12 cellular contexts compared by ENCODE assay signal in genomic region chr1:150610576-150610975, GRCh38. TPM values are rescaled to one million over a fixed set of nuclear protein-coding genes. Genes with fewer than 3 reads are reported as not detected.
DNase-seq lines count a peak whose midpoint lies in the region; ATAC-seq and TF ChIP-seq lines count a peak whose summit lies in the region.
"Had no signal": no experiment of that assay in that cellular context is flagged by ENCODE, and none has a peak within 500 bp of the region (broad histone marks: within the 10 kb centered on the region; RNA-seq: fewer than 3 reads in every experiment).

No MANE protein-coding gene starts in this region.

- H3K9me2 ChIP-seq in PC-9 (ENCODE audit: insufficient read depth) = no peaks in the 10 kb centered on the region
- H3K9me2 ChIP-seq: SK-N-SH had no signal

- H3K9me3 ChIP-seq in PC-9 (ENCODE audit: insufficient read depth, low read depth) (no peaks in the 10 kb centered on the region), endodermal cell (ENCODE audit: control insufficient read depth, low read length) (no peaks in the 10 kb centered on the region), trophoblast cell (ENCODE audit: insufficient read depth, low read depth, low read length) (peaks cover 2% of the 10 kb centered on the region)
- H3K9me3 ChIP-seq: Caco-2, SK-N-SH had no signal

- no peak overlapping the region for H4K8ac ChIP-seq in trophoblast cell (ENCODE audit: low read depth, low read length)

- H3K9me3 Mint-ChIP-seq in CD14-positive monocyte (peaks cover 0 to 5% (median 0%) of the 10 kb centered on the region in 7 donors), endodermal cell (no peaks in the 10 kb centered on the region)

- peak overlapping the region; percentile 97 to 100 (median 100) for H3K27ac Mint-ChIP-seq in CD14-positive monocyte
- H3K27ac Mint-ChIP-seq in endodermal cell = no peak overlapping the region

- no peak overlapping the region for H3K18ac ChIP-seq in trophoblast cell (ENCODE audit: low read length)

- H4K91ac ChIP-seq in trophoblast cell (ENCODE audit: low read depth, low read length) = peak overlapping the region; percentile 19

- H3K27me3 Mint-ChIP-seq in CD14-positive monocyte (ENCODE audit: low read depth in 3 of 3) = peaks cover 0 to 7% (median 3%) of the 10 kb centered on the region in 3 donors
- no peaks in the 10 kb centered on the region for H3K27me3 Mint-ChIP-seq in endodermal cell (ENCODE audit: insufficient read depth)

- no peaks in the 10 kb centered on the region for H4K20me1 ChIP-seq in PC-9 (ENCODE audit: insufficient read depth)

- H3K36me3 ChIP-seq in PC-9 (ENCODE audit: low read depth) (peaks cover 8% of the 10 kb centered on the region; the same call in 1 of the 2 replicates), endodermal cell (ENCODE audit: control insufficient read depth, insufficient read depth, low read length) (peaks cover 63% of the 10 kb centered on the region), trophoblast cell (ENCODE audit: control insufficient read depth in 1 of 2, insufficient read depth in 2 of 2, low read length in 2 of 2) (peaks cover 3 to 7% of the 10 kb centered on the region in 2 experiments)

- BruUV-seq in PC-9 (replicated peaks; lab: Mats Ljungman, UMichigan) = no TSS peak

- WGBS in endodermal cell (ENCODE audit: insufficient coverage in 1 of 2, insufficient read length in 1 of 2), 2 experiments = 100% methylated on average over 1 to 4 of the region's 4 CpGs
- WGBS in trophoblast cell (ENCODE audit: extremely low coverage, insufficient coverage, insufficient read length) = no CpG with 5 or more reads among the region's 4 CpGs

- H3K9ac ChIP-seq in endodermal cell (ENCODE audit: extremely low read depth, low read length, poor library complexity, severe bottlenecking) (no peak overlapping the region), trophoblast cell (ENCODE audit: low read length) (no peak overlapping the region)

- H2AFZ ChIP-seq in PC-9 (no peak overlapping the region), trophoblast cell (ENCODE audit: insufficient read depth, low read length, poor library complexity) (no peak overlapping the region)

- H3K4me3 Mint-ChIP-seq in CD14-positive monocyte (no peak overlapping the region), endodermal cell (no peak overlapping the region)

- H3K4me1 ChIP-seq in PC-9 (replicated peaks; ENCODE audit: insufficient read depth) = peaks cover 57% of the 10 kb centered on the region
- peaks cover 4% of the 10 kb centered on the region for H3K4me1 ChIP-seq in endodermal cell (ENCODE audit: control insufficient read depth, insufficient read depth, low read length)
- H3K4me1 ChIP-seq in trophoblast cell (ENCODE audit: control insufficient read depth in 1 of 2, insufficient read depth in 2 of 2, low read length in 2 of 2) = peaks cover 6 to 13% of the 10 kb centered on the region in 2 experiments

- H3K79me1 ChIP-seq in trophoblast cell (ENCODE audit: low read length) = peaks cover 8% of the 10 kb centered on the region

- H3K36me3 Mint-ChIP-seq in CD14-positive monocyte (peaks cover 6 to 7% of the 10 kb centered on the region in 2 donors), endodermal cell (ENCODE audit: low read depth) (peaks cover 54% of the 10 kb centered on the region)

- CTCF ChIA-PET in PC-9 (lab: Charles Lee) = no interaction called here

- H3K14ac ChIP-seq in trophoblast cell (ENCODE audit: low read length) = no peak overlapping the region

- peaks cover 67% of the 10 kb centered on the region for H3F3A ChIP-seq in PC-9 (ENCODE audit: insufficient read depth, low read depth)

- TF ChIP-seq CTCF in CD14-positive monocyte (IDR thresholded peaks at IDR 0.05) (no peak), PC-9 (conservative IDR thresholded peaks at IDR 0.05) (no peak), endodermal cell (conservative IDR thresholded peaks at IDR 0.05) (no peak)

- no peak overlapping the region for H3K23ac ChIP-seq in trophoblast cell (ENCODE audit: low read length)

- H2BK120ac ChIP-seq in trophoblast cell (ENCODE audit: insufficient read depth, low read length, poor library complexity) = no peak overlapping the region

- H3K27ac ChIP-seq in PC-9 (peak overlapping the region; percentile 97), endodermal cell (ENCODE audit: low read depth, low read length) (no peak overlapping the region), trophoblast cell (ENCODE audit: low read depth, low read length) (no peak overlapping the region)

- DNase-seq in CD14-positive monocyte (ENCODE audit: low spot score) = no peak
- DNase-seq in PC-9 = no peak
- DNase-seq in endodermal cell = peak; percentile 29
- DNase-seq in trophoblast cell = no peak
- DNase-seq in SW480 (ENCODE audit: low spot score) = no peak
- DNase-seq in stimulated activated CD4-positive, alpha-beta T cell treated with anti-CD3 and anti-CD28 coated beads, Interleukin-12 subunit alpha, Interleukin-12 subunit beta, amount 100 ng/mL, for 4 hours = no peak
- DNase-seq: Caco-2, erythroblast, NCI-H1436, SK-N-SH had no signal

- H3K4me3 ChIP-seq in PC-9 (no peak overlapping the region), endodermal cell (ENCODE audit: low read length) (no peak overlapping the region), trophoblast cell (ENCODE audit: low read depth, low read length) (no peak overlapping the region)

- intact Hi-C loops in CD14-positive monocyte (cut with micrococcal nuclease) = loop anchor here (2.0 to 5.0 kb wide), 2 partner anchors 18 to 33 kb away; partner anchors contain the start of genes ENSA (in 1 of the 2) and MCL1 (in 1 of the 2)
- intact Hi-C loops in PC-9 (cut with micrococcal nuclease; ENCODE audit: unreplicated experiment) = loop anchor here (2.0 to 5.0 kb wide), 2 partner anchors 32 to 48 kb away; partner anchors contain the start of gene MCL1

- H3K27me3 ChIP-seq in PC-9 (ENCODE audit: insufficient read depth, low read depth) (no peaks in the 10 kb centered on the region), endodermal cell (ENCODE audit: control insufficient read depth, insufficient read depth, low read length, poor library complexity, severe bottlenecking) (no peaks in the 10 kb centered on the region), trophoblast cell (ENCODE audit: insufficient read depth, low read length) (no peaks in the 10 kb centered on the region)

- peaks cover 61% of the 10 kb centered on the region for H3K4me1 Mint-ChIP-seq in CD14-positive monocyte
- peaks cover 4% of the 10 kb centered on the region for H3K4me1 Mint-ChIP-seq in endodermal cell

- H2AK5ac ChIP-seq in trophoblast cell (ENCODE audit: low read length) = peak overlapping the region; percentile 72

- ATAC-seq in esophagus mucosa (no peak), HG02970 (IDR thresholded peaks at IDR 0.05; ENCODE audit: low FRiP score, unreplicated experiment) (no peak)

- H4K12ac ChIP-seq in trophoblast cell (ENCODE audit: low read depth, low read length) = no peak overlapping the region

- no peak overlapping the region for H2BK12ac ChIP-seq in trophoblast cell (ENCODE audit: low read length)

- H3K79me2 ChIP-seq in PC-9 (ENCODE audit: low read depth) (peaks cover 49% of the 10 kb centered on the region), trophoblast cell (ENCODE audit: control insufficient read depth, insufficient read depth, low read length, poor library complexity) (no peaks in the 10 kb centered on the region)

- no peak overlapping the region for H2BK5ac ChIP-seq in trophoblast cell (ENCODE audit: low read depth, low read length, poor library complexity)

- H3K4ac ChIP-seq in trophoblast cell (ENCODE audit: low read depth, low read length) = no peak overlapping the region

- POLR2A ChIA-PET in PC-9 (lab: Charles Lee; ENCODE audit: unreplicated experiment) = interaction anchor here (0.6 to 0.7 kb wide), 2 partner anchors 65 to 977 kb away, joined by 5 to 14 read pairs; no protein-coding TSS in a partner anchor

- peak overlapping the region; percentile 64 for H3K4me2 ChIP-seq in PC-9
- H3K4me2 ChIP-seq in trophoblast cell (ENCODE audit: low read length) = no peak overlapping the region

RNA-seq across cellular contexts. Expression of gene ENSA, which starts 18.8 kb away (rescaled TPM):
- 10 to 100 TPM; 38.5 to 40.3 TPM for polyA plus RNA-seq in CD14-positive monocyte
- 229 and 263 TPM in 2 replicates for total RNA-seq in PC-9 (2021)
- 100 to 1,000 TPM; 266 to 364 TPM for total RNA-seq in endodermal cell
- 140 TPM for polyA plus RNA-seq in endodermal cell (2013, experiment 1 of 2)
- polyA plus RNA-seq in endodermal cell (2013, experiment 2 of 2) = 146 TPM
- polyA plus RNA-seq in trophoblast cell (2013) = 110 and 115 TPM in 2 replicates
- 329 TPM for total RNA-seq in esophagus mucosa

RNA-seq across cellular contexts. Expression of gene MCL1, which starts 31.2 kb away (rescaled TPM):
- 100 to 1,000 TPM; 287 to 301 TPM for polyA plus RNA-seq in CD14-positive monocyte
- total RNA-seq in PC-9 (2021) (145 and 178 TPM in 2 replicates), endodermal cell (100 to 1,000 TPM; 133 to 173 TPM), esophagus mucosa (169 TPM)
- 132 TPM for polyA plus RNA-seq in endodermal cell (2013, experiment 1 of 2)
- polyA plus RNA-seq in endodermal cell (2013, experiment 2 of 2) = 134 TPM
- polyA plus RNA-seq in trophoblast cell (2013) = 119 and 120 TPM in 2 replicates
